8 cellular contexts compared by ENCODE assay signal in the genomic region with DNA sequence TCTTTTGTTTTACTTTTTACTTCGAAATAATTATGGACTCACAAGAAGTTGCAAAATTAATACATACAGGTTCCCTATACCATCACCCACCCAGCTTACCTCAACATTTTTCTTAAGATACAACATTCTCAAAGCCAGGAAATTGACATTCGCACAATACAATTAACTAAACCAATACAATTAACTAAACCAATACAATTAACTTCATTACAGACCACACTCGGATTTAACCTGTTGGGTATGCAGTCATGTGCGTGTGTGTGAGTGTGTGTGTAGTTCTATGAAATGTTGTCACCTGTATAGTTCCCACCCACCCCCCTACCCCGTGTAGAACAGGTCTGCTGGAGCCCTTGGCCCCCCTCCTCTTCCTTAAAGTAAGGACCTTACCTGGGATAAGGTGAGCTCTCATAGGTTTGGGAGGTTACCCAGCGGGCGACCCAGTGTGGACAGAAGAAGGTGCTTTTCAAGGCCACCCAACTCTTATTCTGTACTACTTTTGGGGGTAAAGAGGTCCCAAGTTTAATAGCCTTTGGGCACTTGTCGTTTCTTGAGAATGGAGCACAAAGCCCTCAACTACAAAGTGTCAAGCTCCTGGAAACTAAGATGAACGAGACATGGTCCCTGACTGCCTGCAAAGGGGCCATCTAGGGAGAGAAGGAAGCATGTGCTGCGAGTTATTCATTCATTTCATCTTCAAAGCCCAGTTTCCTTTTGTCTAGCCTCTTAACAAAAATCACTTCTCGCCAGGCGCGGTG. TPM values are rescaled to one million over a fixed set of nuclear protein-coding genes. Genes with fewer than 3 reads are reported as not detected.
DNase-seq lines count a peak whose midpoint lies in the region; ATAC-seq, FAIRE-seq and TF ChIP-seq lines count a peak whose summit lies in the region.

No MANE protein-coding gene starts in this region.

- H3K27ac ChIP-seq in A673 (ENCODE audit: low read depth, low read length, poor library complexity, severe bottlenecking) (no peak overlapping the region), K562 (ENCODE audit: extremely low read depth, low read depth, low read length) (peak overlapping the region; percentile 90), mucosa of rectum (ENCODE audit: low read depth in 2 of 2, low read length in 2 of 2) (peak overlapping the region; percentile 97 to 98)

- TF ChIP-seq CTCF in A673 (conservative IDR thresholded peaks at IDR 0.05; ENCODE audit: low read depth, low read length) (no peak), K562 (IDR thresholded peaks at IDR 0.05 in 2 of 3, conservative IDR thresholded peaks at IDR 0.05 in 1 of 3; ENCODE audit: insufficient read depth in 2 of 3, low read depth in 1 of 3, low read length in 3 of 3) (no peak)

- peak overlapping the region; percentile 95 to 99 (median 96) for H3K27ac Mint-ChIP-seq in IgD-negative memory B cell

- H3K36me3 Mint-ChIP-seq in IgD-negative memory B cell, result peaks cover 6% of the 10 kb centered on the region

- peaks cover 43% of the 10 kb centered on the region for H3K79me2 ChIP-seq in K562 (ENCODE audit: control insufficient read depth, insufficient read depth, low read length)

- TF ChIP-seq RAD21 in K562 (CRISPR knock-in tag; conservative IDR thresholded peaks at IDR 0.05 in 1 of 2, IDR thresholded peaks at IDR 0.05 in 1 of 2), result no peak

- WGBS in K562 (ENCODE audit: insufficient coverage, low coverage, missing lambda C conversion rate), result 36% methylated on average over 13 of the region's 13 CpGs

- H3K36me3 ChIP-seq in A673 (ENCODE audit: insufficient read depth, low read length, poor library complexity, severe bottlenecking) (no peaks in the 10 kb centered on the region), K562 (ENCODE audit: control insufficient read depth, insufficient read depth, low read length) (peaks cover 12% of the 10 kb centered on the region; the same call in 1 of the 3 replicates), mucosa of rectum (ENCODE audit: control insufficient read depth in 2 of 2, insufficient read depth in 2 of 2, low read length in 2 of 2) (no peaks in the 10 kb centered on the region)

- 0 out of 2 replicates have a peak, but pooled peaks cover 9% of the 10 kb centered on the region for H4K20me1 ChIP-seq in K562 (replicated peaks; ENCODE audit: control insufficient read depth, insufficient read depth, low read length)

- ATAC-seq in K562 (peak; percentile 7; the same call in 1 of the 3 replicates), HG02884 (IDR thresholded peaks at IDR 0.05; ENCODE audit: unreplicated experiment) (no peak), HG02938 (IDR thresholded peaks at IDR 0.05; ENCODE audit: unreplicated experiment) (no peak)

- CTCF ChIA-PET in A673 (lab: Charles Lee) (no interaction called here), K562 (lab: Yijun Ruan, JAX; ENCODE audit: low intra/inter-chr PET ratio) (no interaction called here)

- POLR2A ChIA-PET in A673 (lab: Charles Lee; ENCODE audit: low non-redundant PET) (no interaction called here), K562 (lab: Yijun Ruan, JAX) (interaction anchor here (0.5 to 1.3 kb wide), 4 partner anchors 11 to 47 kb away, joined by 3 to 4 read pairs (median 4); a partner anchor contains a TSS)

- H3K4me3 ChIP-seq in A673 (ENCODE audit: low read depth, low read length, poor library complexity, severe bottlenecking) (peak overlapping the region; percentile 92), K562 (0 out of 2 replicates have a peak overlapping the region, but pooled peaks have one; percentile 92), mucosa of rectum (ENCODE audit: low read length in 2 of 2) (peak overlapping the region; percentile 44 to 98)

- FAIRE-seq in K562 (lab: Jason Lieb, UNC) (peak; percentile 11), RCC 7860 (lab: Jason Lieb, UNC) (no peak)

- peak overlapping the region; percentile 98 for H2AFZ ChIP-seq in K562 (ENCODE audit: low read depth, low read length)

- no peaks in the 10 kb centered on the region for H3K27me3 ChIP-seq in A673 (replicated peaks; ENCODE audit: insufficient read depth, low read depth, low read length, poor library complexity)
- no peaks in the 10 kb centered on the region for H3K27me3 ChIP-seq in K562 (ENCODE audit: control insufficient read depth in 2 of 2, insufficient read depth in 2 of 2, low read length in 2 of 2)
- H3K27me3 ChIP-seq in mucosa of rectum (ENCODE audit: control insufficient read depth in 2 of 2, insufficient read depth in 2 of 2, low read length in 2 of 2), result no peaks in the 10 kb centered on the region

- H3K27me3 Mint-ChIP-seq in IgD-negative memory B cell, result no peaks in the 10 kb centered on the region

- TF ChIP-seq POLR2A in K562 (conservative IDR thresholded peaks at IDR 0.05), result no peak

- in situ Hi-C loops in K562 (cut with MboI), result no loop called here

- H3K4me1 ChIP-seq in A673 (ENCODE audit: insufficient read depth, low read length, poor library complexity, severe bottlenecking) (peaks cover 5% of the 10 kb centered on the region), K562 (replicated peaks in 1 of 2; ENCODE audit: control insufficient read depth in 2 of 2, insufficient read depth in 2 of 2, low read length in 2 of 2) (peaks cover 23 to 24% of the 10 kb centered on the region in 2 experiments), mucosa of rectum (ENCODE audit: control insufficient read depth in 2 of 2, insufficient read depth in 2 of 2, low read length in 2 of 2) (peaks cover 12 to 25% of the 10 kb centered on the region in 2 donors)

- DNase-seq in A673 (ENCODE audit: low spot score) (no peak), K562 (ENCODE audit: extremely low read depth in 1 of 4, low spot score in 3 of 4) (peak in 1 of 4 experiments; percentile 44), RCC 7860 (ENCODE audit: low spot score) (no peak), NCI-H1930 (lab: John Stamatoyannopoulos, UW) (no peak)

- TF ChIP-seq EP300 in K562 (IDR thresholded peaks at IDR 0.05; ENCODE audit: low read length), result no peak

- no peaks in the 10 kb centered on the region for H3K9me1 ChIP-seq in K562 (ENCODE audit: control insufficient read depth, insufficient read depth, low read length)

- no peaks in the 10 kb centered on the region for H3K9me3 Mint-ChIP-seq in IgD-negative memory B cell

- peak overlapping the region; percentile 64 for H3K4me2 ChIP-seq in K562 (ENCODE audit: insufficient read depth, low read length)

- H3K9ac ChIP-seq in K562 (ENCODE audit: insufficient read depth in 1 of 2, low read depth in 2 of 2, low read length in 2 of 2) (peak overlapping the region; percentile 90 to 99), mucosa of rectum (ENCODE audit: low read depth in 1 of 2, low read length in 2 of 2) (peak overlapping the region; percentile 65 to 70)

- no peaks in the 10 kb centered on the region for H3K9me3 ChIP-seq in A673 (ENCODE audit: low read depth, low read length, poor library complexity, severe bottlenecking)
- H3K9me3 ChIP-seq in K562 (replicated peaks; ENCODE audit: control insufficient read depth, insufficient read depth, low read depth, low read length), result no peaks in the 10 kb centered on the region
- no peaks in the 10 kb centered on the region for H3K9me3 ChIP-seq in mucosa of rectum (ENCODE audit: control insufficient read depth in 2 of 2, low read length in 2 of 2)

- peaks cover 30 to 38% (median 31%) of the 10 kb centered on the region in 3 donors for H3K4me1 Mint-ChIP-seq in IgD-negative memory B cell

- no TSS peak for BruUV-seq in A673 (replicated peaks; lab: Mats Ljungman, UMichigan)
- BruUV-seq in K562 (replicated peaks; lab: Mats Ljungman, UMichigan), result TSS peak; percentile 94

- H3K4me3 Mint-ChIP-seq in IgD-negative memory B cell, result peak overlapping the region; percentile 97 to 99 (median 98)

- intact Hi-C loops in A673 (cut with micrococcal nuclease; ENCODE audit: unreplicated experiment) (loop anchor here (10.0 kb wide), 1 partner anchor 103 kb away; a partner anchor contains a TSS), K562 (cut with micrococcal nuclease) (loop anchor here (2.0 to 5.0 kb wide), 3 partner anchors 47 to 125 kb away; a partner anchor contains a TSS)

RNA-seq across cellular contexts. Expression of a gene that starts 0.5 kb away (rescaled TPM):
- 21.2 and 24.2 TPM in 2 replicates for total RNA-seq in A673 (2021)
- polyA plus RNA-seq in IgD-negative memory B cell, result 61.6 TPM
- total RNA-seq in K562 (2011; cell fraction: chromatin; rRNA removed; ENCODE audit: low replicate concordance), result 17.7 and 43.3 TPM in 2 replicates
- total RNA-seq in K562 (2011; cell fraction: nucleolus; rRNA removed), result 9.7 and 11.1 TPM in 2 replicates
- 15.0 and 17.3 TPM in 2 replicates for total RNA-seq in K562 (2011; cell fraction: nucleoplasm; rRNA removed)
- total RNA-seq in K562 (2014; rRNA removed), result 10.6 and 11.3 TPM in 2 replicates
- 21.3 and 22.3 TPM in 2 replicates for total RNA-seq in K562 (2014; rRNA removed; fragmentation: Illumina TruSeq; extraction: Trizol)
- total RNA-seq in K562 (2015; rRNA removed; fragmentation: Illumina TruSeq; extraction: Trizol), result 24.9 and 25.0 TPM in 2 replicates
- 18.0 and 19.5 TPM in 2 replicates for total RNA-seq in K562 (2021)
- 21.5 and 22.0 TPM in 2 replicates for polyA plus RNA-seq in K562 (2011; rRNA removed)
- polyA plus RNA-seq in K562 (2011; cell fraction: cytosol; rRNA removed), result 7.1 and 12.8 TPM in 2 replicates
- polyA plus RNA-seq in K562 (2011; cell fraction: nucleus; rRNA removed), result 31.7 and 38.9 TPM in 2 replicates
- polyA plus RNA-seq in K562 (2012), result 18.3 and 18.4 TPM in 2 replicates
- polyA plus RNA-seq in K562 (2014; fragmentation: Illumina TruSeq; extraction: Trizol), result 21.6 and 28.7 TPM in 2 replicates
- 1 to 10 TPM; 5.7 to 8.8 TPM for polyA plus RNA-seq in K562 (2014; fragmentation: Nextera tagmentation; extraction: Ambion mirVana)
- 17.3 and 20.8 TPM in 2 replicates for polyA plus RNA-seq in K562 (2014; rRNA removed)
- polyA minus RNA-seq in K562 (2011; rRNA and poly(A)+ RNA removed), result 14.8 and 16.4 TPM in 2 replicates
- polyA minus RNA-seq in K562 (2011; cell fraction: cytosol; rRNA and poly(A)+ RNA removed), result 5.0 and 6.4 TPM in 2 replicates
- 7.7 and 14.3 TPM in 2 replicates for polyA minus RNA-seq in K562 (2011; cell fraction: nucleus; rRNA and poly(A)+ RNA removed)

RNA-seq across cellular contexts. Expression of a gene that starts 46.3 kb away (rescaled TPM):
- total RNA-seq in A673 (2021) (623 and 682 TPM in 2 replicates), K562 (2014; rRNA removed) (251 and 341 TPM in 2 replicates), K562 (2014; rRNA removed; fragmentation: Illumina TruSeq; extraction: Trizol) (537 and 645 TPM in 2 replicates), K562 (2015; rRNA removed; fragmentation: Illumina TruSeq; extraction: Trizol) (344 and 365 TPM in 2 replicates), K562 (2021) (477 and 495 TPM in 2 replicates)
- polyA plus RNA-seq in IgD-negative memory B cell (384 TPM), K562 (2011; rRNA removed) (333 and 518 TPM in 2 replicates), K562 (2014; fragmentation: Illumina TruSeq; extraction: Trizol) (337 and 448 TPM in 2 replicates), K562 (2014; fragmentation: Nextera tagmentation; extraction: Ambion mirVana) (1,000 to 10,000 TPM in 1 of 2 experiments, 100 to 1,000 TPM in 1; 955 to 1,200 TPM), K562 (2014; rRNA removed) (534 and 652 TPM in 2 replicates)
- total RNA-seq in K562 (2011; cell fraction: chromatin; rRNA removed; ENCODE audit: low replicate concordance), result 228 and 415 TPM in 2 replicates
- 155 and 159 TPM in 2 replicates for total RNA-seq in K562 (2011; cell fraction: nucleolus; rRNA removed)
- total RNA-seq in K562 (2011; cell fraction: nucleoplasm; rRNA removed), result 295 and 337 TPM in 2 replicates
- polyA plus RNA-seq in K562 (2011; cell fraction: cytosol; rRNA removed), result 407 and 505 TPM in 2 replicates
- polyA plus RNA-seq in K562 (2011; cell fraction: nucleus; rRNA removed), result 332 and 369 TPM in 2 replicates
- 333 and 367 TPM in 2 replicates for polyA plus RNA-seq in K562 (2012)
- polyA minus RNA-seq in K562 (2011; rRNA and poly(A)+ RNA removed), result 453 and 564 TPM in 2 replicates
- polyA minus RNA-seq in K562 (2011; cell fraction: cytosol; rRNA and poly(A)+ RNA removed), result 130 and 151 TPM in 2 replicates
- 191 and 286 TPM in 2 replicates for polyA minus RNA-seq in K562 (2011; cell fraction: nucleus; rRNA and poly(A)+ RNA removed)
